In genomic region chrX:2708601-2709200, GRCh38 we compare ENCODE assay signal across 11 cellular contexts. TPM values are rescaled to one million over a fixed set of nuclear protein-coding genes. Genes with fewer than 3 reads are reported as not detected.
A peak's percentile ranks its signal among the peaks of the same experiment; 100 is the strongest.
DNase-seq lines count a peak whose midpoint lies in the region; ATAC-seq and TF ChIP-seq lines count a peak whose summit lies in the region.
"Had no signal": no experiment of that assay in that cellular context is flagged by ENCODE, and none has a peak within 500 bp of the region (broad histone marks: within the 10 kb centered on the region; RNA-seq: fewer than 3 reads in every experiment).

No MANE protein-coding gene starts in this region.

- H3K4me3 ChIP-seq in Caco-2 (ENCODE audit: low read depth, low read length) = no peak overlapping the region
- H3K4me3 ChIP-seq in OCI-LY3 (ENCODE audit: low read length) = no peak overlapping the region
- H3K4me3 ChIP-seq: right lobe of liver, stomach had no signal

- H3K36me3 ChIP-seq in Caco-2 (ENCODE audit: control insufficient read depth, insufficient read depth, low read length) (peaks cover 5% of the 10 kb centered on the region), OCI-LY3 (replicated peaks; ENCODE audit: low read depth, low read length) (peaks cover 18% of the 10 kb centered on the region)

- CTCF ChIA-PET in Caco-2 (lab: Charles Lee) = no interaction called here

- peaks cover 31% of the 10 kb centered on the region for H4K20me1 ChIP-seq in OCI-LY3 (ENCODE audit: insufficient read depth, low read length)

- H3K4me2 ChIP-seq in OCI-LY3 (ENCODE audit: low read length) = peak overlapping the region; percentile 70; the same call in 1 of the 2 replicates

- H3K9me3 Mint-ChIP-seq in Caco-2 (ENCODE audit: unreplicated experiment) (no peaks in the 10 kb centered on the region), osteocyte (ENCODE audit: unreplicated experiment) (no peaks in the 10 kb centered on the region)
- H3K9me3 Mint-ChIP-seq in effector memory CD8-positive, alpha-beta T cell = no peaks in the 10 kb centered on the region

- H3K36me3 Mint-ChIP-seq in Caco-2 (ENCODE audit: insufficient read depth, unreplicated experiment) (peaks cover 32% of the 10 kb centered on the region), osteocyte (ENCODE audit: unreplicated experiment) (peaks cover 2% of the 10 kb centered on the region)
- H3K36me3 Mint-ChIP-seq in effector memory CD8-positive, alpha-beta T cell (ENCODE audit: insufficient read depth) = peaks cover 44% of the 10 kb centered on the region

- DNase-seq in Caco-2 = no peak
- no peak for DNase-seq in effector memory CD8-positive, alpha-beta T cell
- DNase-seq in osteocyte (ENCODE audit: extremely low spot score, unreplicated experiment) = no peak
- no peak for DNase-seq in NCI-H1105 (lab: John Stamatoyannopoulos, UW)
- no peak for DNase-seq in HuH-7 (ENCODE audit: low spot score)
- DNase-seq in activated gamma-delta T cell (lab: John Stamatoyannopoulos, UW) = no peak
- DNase-seq: NCI-H1092, right lobe of liver, stomach had no signal

- no peak overlapping the region for H2AFZ ChIP-seq in OCI-LY3 (ENCODE audit: low read depth, low read length)

- no peaks in the 10 kb centered on the region for H3K9me3 ChIP-seq in Caco-2
- H3K9me3 ChIP-seq in OCI-LY3 (ENCODE audit: insufficient read depth, low read length) = no peaks in the 10 kb centered on the region
- H3K9me3 ChIP-seq: right lobe of liver, stomach had no signal

- peaks cover 72% of the 10 kb centered on the region for H3K79me2 ChIP-seq in OCI-LY3 (ENCODE audit: low read length)

- H3K27me3 ChIP-seq in Caco-2 (replicated peaks; ENCODE audit: control insufficient read depth, insufficient read depth, low read length) (no peaks in the 10 kb centered on the region), OCI-LY3 (ENCODE audit: low read depth, low read length) (no peaks in the 10 kb centered on the region)
- H3K27me3 ChIP-seq: right lobe of liver, stomach had no signal

- H3K27ac ChIP-seq in OCI-LY3 (ENCODE audit: low read length) = no peak overlapping the region
- H3K27ac ChIP-seq: right lobe of liver had no signal

- H3K4me1 Mint-ChIP-seq in Caco-2 (ENCODE audit: low read depth, unreplicated experiment) (peaks cover 34% of the 10 kb centered on the region), osteocyte (ENCODE audit: unreplicated experiment) (peaks cover 63% of the 10 kb centered on the region)
- H3K4me1 Mint-ChIP-seq in effector memory CD8-positive, alpha-beta T cell (ENCODE audit: low read depth in 2 of 2) = peaks cover 58 to 70% of the 10 kb centered on the region in 2 donors

- H3K27me3 Mint-ChIP-seq in Caco-2 (ENCODE audit: insufficient read depth, unreplicated experiment) = no peaks in the 10 kb centered on the region
- H3K27me3 Mint-ChIP-seq in effector memory CD8-positive, alpha-beta T cell = no peaks in the 10 kb centered on the region
- H3K27me3 Mint-ChIP-seq in osteocyte (ENCODE audit: unreplicated experiment) = no peaks in the 10 kb centered on the region

- no TSS peak for BruUV-seq in Caco-2 (replicated peaks; lab: Mats Ljungman, UMichigan)

- H3K4me3 Mint-ChIP-seq in Caco-2 (ENCODE audit: unreplicated experiment) (no peak overlapping the region), osteocyte (ENCODE audit: unreplicated experiment) (no peak overlapping the region)
- peak overlapping the region; percentile 73 to 79 for H3K4me3 Mint-ChIP-seq in effector memory CD8-positive, alpha-beta T cell

- no peak overlapping the region for H3K9ac ChIP-seq in OCI-LY3 (ENCODE audit: low read length)

- intact Hi-C loops in Caco-2 (cut with micrococcal nuclease; ENCODE audit: unreplicated experiment) = no loop called here

- POLR2A ChIA-PET in Caco-2 (lab: Charles Lee) = no interaction called here

- TF ChIP-seq CTCF in Caco-2 (IDR thresholded peaks at IDR 0.05; ENCODE audit: insufficient read depth in 1 of 2, low read depth in 1 of 2, low read length in 1 of 2, severe bottlenecking in 1 of 2, unreplicated experiment in 1 of 2) = no peak
- TF ChIP-seq CTCF in OCI-LY3 (IDR thresholded peaks at IDR 0.05; ENCODE audit: low read depth, low read length) = no peak
- no peak for TF ChIP-seq CTCF in osteocyte (IDR thresholded peaks at IDR 0.05)

- H3K4me1 ChIP-seq in Caco-2 = peaks cover 29% of the 10 kb centered on the region
- peaks cover 44% of the 10 kb centered on the region for H3K4me1 ChIP-seq in OCI-LY3 (ENCODE audit: low read length)

- peak overlapping the region; percentile 8 for H3K27ac Mint-ChIP-seq in Caco-2 (ENCODE audit: unreplicated experiment)
- H3K27ac Mint-ChIP-seq in effector memory CD8-positive, alpha-beta T cell = peak overlapping the region; percentile 94 to 96
- H3K27ac Mint-ChIP-seq in osteocyte (ENCODE audit: unreplicated experiment) = peak overlapping the region; percentile 95

- ATAC-seq in effector memory CD8-positive, alpha-beta T cell (replicated peaks) = no peak
- no peak for ATAC-seq in GM21737 (IDR thresholded peaks at IDR 0.05; ENCODE audit: unreplicated experiment)
- ATAC-seq: right lobe of liver had no signal

RNA-seq across cellular contexts. Expression of gene CD99, which starts 17.6 kb away (rescaled TPM):
- total RNA-seq in Caco-2 (2022) (362 and 407 TPM in 2 replicates), osteocyte (621 and 679 TPM in 2 replicates)

RNA-seq across cellular contexts. Expression of gene XG, which starts 43.1 kb away (rescaled TPM):
- total RNA-seq in Caco-2 (2022) (1.2 and 1.3 TPM in 2 replicates), osteocyte (0.76 TPM in 1 of 2 replicates, not detected in the other)
- total RNA-seq: stomach had no signal

Comparison
In these comparisons a context has a peak if more than half of its experiments do, and no peak if none do; other contexts are left out.
1. H3K27ac Mint-ChIP-seq: peak in every context shown above with its lines; median percentile 95 in effector memory CD8-positive, alpha-beta T cell; 95 in osteocyte; 8 in Caco-2.
2. H3K4me3 Mint-ChIP-seq: peak in effector memory CD8-positive, alpha-beta T cell (2 of 2); none in Caco-2 (single experiment) and osteocyte (single experiment).